Comparison of ENCODE assay signal across 8 cellular contexts in the genomic region with DNA sequence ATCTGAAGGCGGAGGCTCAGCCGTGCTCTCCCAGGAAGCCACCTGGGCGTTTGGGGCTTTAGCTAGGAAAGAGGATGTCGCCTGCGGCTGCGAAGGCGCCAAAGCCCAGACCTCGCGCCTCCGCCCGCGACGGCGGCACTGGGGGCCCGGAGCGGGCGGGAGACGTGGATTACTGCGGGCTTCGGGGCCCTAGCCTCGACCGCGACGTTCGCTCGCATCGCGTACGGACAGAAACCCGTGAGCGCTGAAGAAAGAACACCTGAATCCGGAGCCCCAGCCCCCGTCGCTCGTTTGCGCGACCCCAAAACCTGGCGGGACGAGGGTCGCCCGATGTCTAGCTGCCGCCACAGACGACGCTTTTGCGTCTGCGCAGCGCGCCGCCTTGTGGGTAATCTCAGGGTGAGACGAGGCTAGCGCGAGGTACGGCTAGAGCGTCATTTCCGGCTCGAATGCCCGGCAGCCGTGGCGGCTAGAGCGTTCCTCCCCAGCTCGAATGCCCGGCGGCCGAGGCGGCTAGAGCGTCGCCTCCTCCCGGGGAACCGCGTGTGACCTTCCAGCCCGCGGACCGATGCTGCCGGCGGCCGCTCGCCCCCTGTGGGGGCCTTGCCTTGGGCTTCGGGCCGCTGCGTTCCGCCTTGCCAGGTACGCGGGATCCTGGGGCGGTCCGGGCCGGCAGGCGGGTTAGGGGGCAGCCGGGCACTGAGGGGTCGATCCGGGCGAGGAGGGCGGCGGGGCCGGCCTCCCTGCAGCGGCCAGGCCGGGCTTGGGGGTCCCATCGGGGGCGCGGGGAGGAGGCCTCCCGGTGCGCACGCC. TPM values are rescaled to one million over a fixed set of nuclear protein-coding genes. Genes with fewer than 3 reads are reported as not detected.
DNase-seq lines count a peak whose midpoint lies in the region; ATAC-seq, FAIRE-seq and TF ChIP-seq lines count a peak whose summit lies in the region.

A gene (plus strand): TSS at position 434 of the 813 bp plus-strand sequence. CDS start 135 bp downstream, at position 569.

- WGBS in small intestine, 3 donors = 0 to 1% (median 0%) methylated on average over 77 to 102 of the region's 102 CpGs

- intact Hi-C loops in A673 (cut with micrococcal nuclease; ENCODE audit: unreplicated experiment) (no loop called here), breast epithelium (cut with DNase I; ENCODE audit: low total_unique reads) (no loop called here)

- H3K9me3 ChIP-seq in A673 (ENCODE audit: low read depth, low read length, poor library complexity, severe bottlenecking) = no peaks in the 10 kb centered on the region
- no peaks in the 10 kb centered on the region for H3K9me3 ChIP-seq in WERI-Rb-1 (ENCODE audit: severe bottlenecking)
- H3K9me3 ChIP-seq in breast epithelium = no peaks in the 10 kb centered on the region
- no peaks in the 10 kb centered on the region for H3K9me3 ChIP-seq in small intestine (ENCODE audit: control insufficient read depth, low read depth)

- H3K27ac ChIP-seq in A673 (ENCODE audit: low read depth, low read length, poor library complexity, severe bottlenecking) (peak within 1 kb of the TSS; percentile 97), WERI-Rb-1 (peak within 1 kb of the TSS; percentile 97), breast epithelium (peak within 1 kb of the TSS; percentile 95), small intestine (ENCODE audit: low read depth in 1 of 2, low read length in 1 of 2) (peak within 1 kb of the TSS; percentile 88 to 96)

- H3K4me1 ChIP-seq in A673 (ENCODE audit: insufficient read depth, low read length, poor library complexity, severe bottlenecking) (peaks cover 23% of the 10 kb centered on the region), breast epithelium (peaks cover 23% of the 10 kb centered on the region in 2 donors), small intestine (ENCODE audit: control insufficient read depth in 2 of 2, insufficient read depth in 1 of 2, low read depth in 1 of 2, low read length in 1 of 2) (no peaks in the 10 kb centered on the region)

- CTCF ChIA-PET in A673 (lab: Charles Lee) = no interaction called here

- no TSS peak for BruUV-seq in A673 (replicated peaks; lab: Mats Ljungman, UMichigan)

- H3K4me3 ChIP-seq in A673 (ENCODE audit: low read depth, low read length, poor library complexity, severe bottlenecking) (peak within 1 kb of the TSS; percentile 98), WERI-Rb-1 (ENCODE audit: low read depth, low read length) (peak within 1 kb of the TSS; percentile 68), breast epithelium (peak within 1 kb of the TSS; percentile 73 to 99 (median 81)), small intestine (ENCODE audit: low read depth in 1 of 2, low read length in 2 of 2) (peak within 1 kb of the TSS; percentile 94 to 97)

- TF ChIP-seq CTCF in A673 (conservative IDR thresholded peaks at IDR 0.05; ENCODE audit: low read depth, low read length) = no peak
- TF ChIP-seq CTCF in WERI-Rb-1 (IDR thresholded peaks at IDR 0.05; ENCODE audit: low read depth, low read length) = peak; percentile 26; the same call in 1 of the 2 replicates
- peak in 2 of 3 donors; percentile 38 to 56 for TF ChIP-seq CTCF in breast epithelium (IDR thresholded peaks at IDR 0.05)

- TF ChIP-seq POLR2A in breast epithelium (IDR thresholded peaks at IDR 0.05) = peak; percentile 73

- DNase-seq in A673 (ENCODE audit: low spot score) (peak; percentile 97), NCI-H2196 (lab: John Stamatoyannopoulos, UW; ENCODE audit: unreplicated experiment) (peak; percentile 96), WERI-Rb-1 (peak; percentile 97), breast epithelium (ENCODE audit: low spot score in 2 of 2) (peak; percentile 87 to 92), iPS-NIHi11 (ENCODE audit: low spot score) (peak; percentile 98), small intestine (peak; percentile 93)

- H3K36me3 ChIP-seq in A673 (ENCODE audit: insufficient read depth, low read length, poor library complexity, severe bottlenecking) = peaks cover 69% of the 10 kb centered on the region
- H3K36me3 ChIP-seq in WERI-Rb-1 = peaks cover 95% of the 10 kb centered on the region
- H3K36me3 ChIP-seq in breast epithelium = no peaks in the 10 kb centered on the region
- H3K36me3 ChIP-seq in small intestine (ENCODE audit: control insufficient read depth in 2 of 2, insufficient read depth in 2 of 2, low read length in 2 of 2) = peaks cover 12 to 13% of the 10 kb centered on the region in 2 donors

- H3K27me3 ChIP-seq in A673 (replicated peaks; ENCODE audit: insufficient read depth, low read depth, low read length, poor library complexity) (no peaks in the 10 kb centered on the region), WERI-Rb-1 (ENCODE audit: insufficient read depth, low read depth, severe bottlenecking) (no peaks in the 10 kb centered on the region), breast epithelium (no peaks in the 10 kb centered on the region), small intestine (ENCODE audit: control insufficient read depth in 2 of 2, insufficient read depth in 2 of 2, low read length in 2 of 2) (no peaks in the 10 kb centered on the region)

- POLR2A ChIA-PET in A673 (lab: Charles Lee; ENCODE audit: low non-redundant PET) = no interaction called here

- no peak for FAIRE-seq in small intestine (lab: Jason Lieb, UNC)

- ATAC-seq in GM18861 (IDR thresholded peaks at IDR 0.05; ENCODE audit: unreplicated experiment) (peak; percentile 75), HG03097 (IDR thresholded peaks at IDR 0.05; ENCODE audit: low FRiP score, unreplicated experiment) (peak; percentile 65)

RNA-seq across cellular contexts. Expression of the gene that starts here (rescaled TPM):
- total RNA-seq in A673 (2021) (184 and 186 TPM in 2 replicates), breast epithelium (10 to 100 TPM; 18.4 to 32.3 (median 32.1) TPM)
- polyA plus RNA-seq in small intestine = 100 to 1,000 TPM; 139 to 258 (median 202) TPM

Comparison
In these comparisons a context has a peak if more than half of its experiments do, and no peak if none do; other contexts are left out.
1. Peak in every context shown above with its lines: DNase-seq, ATAC-seq, H3K4me3 ChIP-seq and H3K27ac ChIP-seq.